ENCODE assay signal across 15 cellular contexts in genomic region chr10:3813986-3814831, GRCh38. TPM values are rescaled to one million over a fixed set of nuclear protein-coding genes. Genes with fewer than 3 reads are reported as not detected.
DNase-seq lines count a peak whose midpoint lies in the region; TF ChIP-seq lines count a peak whose summit lies in the region.
"Had no signal": no experiment of that assay in that cellular context is flagged by ENCODE, and none has a peak within 500 bp of the region (broad histone marks: within the 10 kb centered on the region; RNA-seq: fewer than 3 reads in every experiment).

No MANE protein-coding gene starts in this region.

- in situ Hi-C loops in GM23248 (cut with MboI), result loop anchor here (25.0 kb wide), 1 partner anchor 848 kb away; no protein-coding TSS in a partner anchor
- in situ Hi-C loops in brain microvascular endothelial cell (cut with HindIII; ENCODE audit: low pct_ligation_motif_present, low sequenced_read_pairs), result no loop called here

- H2AFZ ChIP-seq in GM23248 (peak overlapping the region; percentile 71), osteoblast (ENCODE audit: low read length) (peak overlapping the region; percentile 79)

- DNase-seq in Calu3, result no peak
- peak; percentile 86 for DNase-seq in GM23248
- DNase-seq in brain microvascular endothelial cell, result peak; percentile 61
- peak; percentile 74 for DNase-seq in osteoblast (ENCODE audit: insufficient read length, low spot score, missing footprints)
- no peak for DNase-seq in NCI-H69 (lab: John Stamatoyannopoulos, UW)
- no peak for DNase-seq in HuH-7.5 (ENCODE audit: low spot score)
- no peak for DNase-seq in superior temporal gyrus (ENCODE audit: extremely low spot score)
- DNase-seq: activated gamma-delta T cell, H9, NCI-H1436, retina, T-helper 17 cell, testis had no signal

- H3K4me1 Mint-ChIP-seq in Calu3 (ENCODE audit: low read depth, unreplicated experiment), result peaks cover 45% of the 10 kb centered on the region

- H3K4me1 ChIP-seq in GM23248 (ENCODE audit: insufficient read depth) (peaks cover 45% of the 10 kb centered on the region), osteoblast (ENCODE audit: insufficient read depth, low read length) (peaks cover 42% of the 10 kb centered on the region)
- H3K4me1 ChIP-seq: testis had no signal

- no peaks in the 10 kb centered on the region for H3K9me3 Mint-ChIP-seq in Calu3 (ENCODE audit: low read depth, unreplicated experiment)
- H3K9me3 Mint-ChIP-seq: H9 had no signal

- intact Hi-C loops in Calu3 (cut with micrococcal nuclease; ENCODE audit: unreplicated experiment), result loop anchor here (5.0 kb wide), 1 partner anchor 913 kb away; no protein-coding TSS in a partner anchor

- H3K79me2 ChIP-seq in GM23248 (ENCODE audit: insufficient read depth) (no peaks in the 10 kb centered on the region), osteoblast (ENCODE audit: insufficient read depth, low read length) (no peaks in the 10 kb centered on the region)

- no TSS peak for BruUV-seq in Calu3 (replicated peaks; lab: Mats Ljungman, UMichigan)

- no peaks in the 10 kb centered on the region for H3K36me3 ChIP-seq in GM23248 (ENCODE audit: low read depth)
- H3K36me3 ChIP-seq in brain microvascular endothelial cell (replicated peaks), result no peaks in the 10 kb centered on the region
- H3K36me3 ChIP-seq in osteoblast (ENCODE audit: insufficient read depth, low read length), result no peaks in the 10 kb centered on the region

- peaks cover 39% of the 10 kb centered on the region for H3F3A ChIP-seq in GM23248 (ENCODE audit: insufficient read depth)

- WGBS in GM23248 (ENCODE audit: low coverage in 1 of 2, low lambda C conversion rate in 2 of 2, missing lambda C conversion rate in 2 of 2), 2 experiments, result 24 to 37% methylated on average over 13 to 15 of the region's 15 CpGs

- CTCF ChIA-PET in Calu3 (lab: Charles Lee), result no interaction called here

- peaks cover 14% of the 10 kb centered on the region for H3K36me3 Mint-ChIP-seq in Calu3 (ENCODE audit: insufficient read depth, unreplicated experiment)

- H3K4me2 ChIP-seq in GM23248 (ENCODE audit: unreplicated experiment), result peak overlapping the region; percentile 61
- peak overlapping the region; percentile 53 for H3K4me2 ChIP-seq in osteoblast (ENCODE audit: insufficient read depth, low read length)

- peak overlapping the region; percentile 17 for H3K27ac Mint-ChIP-seq in Calu3 (ENCODE audit: unreplicated experiment)
- H3K27ac Mint-ChIP-seq: H9, T-helper 17 cell had no signal

- TF ChIP-seq CTCF in Calu3 (IDR thresholded peaks at IDR 0.05; ENCODE audit: unreplicated experiment), result no peak
- no peak for TF ChIP-seq CTCF in brain microvascular endothelial cell (IDR thresholded peaks at IDR 0.05; ENCODE audit: low read depth, low read length, missing control alignments)
- no peak for TF ChIP-seq CTCF in osteoblast (IDR thresholded peaks at IDR 0.05; ENCODE audit: extremely low read depth, low read depth, low read length)

- no peak overlapping the region for H3K4me3 Mint-ChIP-seq in Calu3 (ENCODE audit: low read depth, unreplicated experiment)
- H3K4me3 Mint-ChIP-seq: H9 had no signal

- H3K9ac ChIP-seq in GM23248, result peak overlapping the region; percentile 73

- H3K27ac ChIP-seq in GM23248 (peak overlapping the region; percentile 85), brain microvascular endothelial cell (peak overlapping the region; percentile 41), osteoblast (ENCODE audit: low read depth, low read length) (peak overlapping the region; percentile 71)
- H3K27ac ChIP-seq: coronary artery, testis had no signal

- H3K4me3 ChIP-seq in GM23248, result peak overlapping the region; percentile 44; the same call in 1 of the 2 replicates
- no peak overlapping the region for H3K4me3 ChIP-seq in brain microvascular endothelial cell (ENCODE audit: low read depth, low read length)
- H3K4me3 ChIP-seq in osteoblast (ENCODE audit: insufficient read depth, low read length), result no peak overlapping the region
- H3K4me3 ChIP-seq: coronary artery, GM12878, testis had no signal

- H4K20me1 ChIP-seq in GM23248 (ENCODE audit: insufficient read depth) (no peaks in the 10 kb centered on the region), osteoblast (ENCODE audit: insufficient read depth, low read length) (no peaks in the 10 kb centered on the region)

- no peaks in the 10 kb centered on the region for H3K27me3 Mint-ChIP-seq in Calu3 (ENCODE audit: unreplicated experiment)
- H3K27me3 Mint-ChIP-seq: T-helper 17 cell had no signal

- H3K9me3 ChIP-seq in GM23248 (ENCODE audit: low read depth) (no peaks in the 10 kb centered on the region), osteoblast (ENCODE audit: low read depth, low read length) (no peaks in the 10 kb centered on the region)
- H3K9me3 ChIP-seq: testis had no signal

- no peaks in the 10 kb centered on the region for H3K27me3 ChIP-seq in GM23248 (replicated peaks; ENCODE audit: insufficient read depth)
- H3K27me3 ChIP-seq in brain microvascular endothelial cell (replicated peaks), result no peaks in the 10 kb centered on the region
- no peaks in the 10 kb centered on the region for H3K27me3 ChIP-seq in osteoblast (ENCODE audit: insufficient read depth, low read length)
- H3K27me3 ChIP-seq: testis had no signal

- H3K9me2 ChIP-seq in GM23248 (ENCODE audit: insufficient read depth), result no peaks in the 10 kb centered on the region

RNA-seq across cellular contexts. Expression of gene KLF6, which starts 29.2 kb away (rescaled TPM):
- total RNA-seq in Calu3 (2022) (140 and 161 TPM in 2 replicates), osteoblast (50.1 and 52.1 TPM in 2 replicates)
- total RNA-seq in GM23248 (2014; rRNA removed; shearing (Covaris generic)), result 49.8 and 58.9 TPM in 2 replicates
- 264 and 279 TPM in 2 replicates for polyA plus RNA-seq in GM23248 (2016; fragmentation: Nextera tagmentation; extraction: Ambion mirVana)

Comparison
In these comparisons a context has a peak if more than half of its experiments do, and no peak if none do; other contexts are left out.
1. DNase-seq: peak in GM23248 (single experiment), brain microvascular endothelial cell (single experiment) and osteoblast (single experiment); none in Calu3 (single experiment), NCI-H69 (single experiment), HuH-7.5 (single experiment) and superior temporal gyrus (single experiment).
2. Peak in every context shown above with its lines, with median percentiles within 50 percentile points of each other: H3K27ac ChIP-seq.